1 cellular context compared by ENCODE assay signal in the genomic region with DNA sequence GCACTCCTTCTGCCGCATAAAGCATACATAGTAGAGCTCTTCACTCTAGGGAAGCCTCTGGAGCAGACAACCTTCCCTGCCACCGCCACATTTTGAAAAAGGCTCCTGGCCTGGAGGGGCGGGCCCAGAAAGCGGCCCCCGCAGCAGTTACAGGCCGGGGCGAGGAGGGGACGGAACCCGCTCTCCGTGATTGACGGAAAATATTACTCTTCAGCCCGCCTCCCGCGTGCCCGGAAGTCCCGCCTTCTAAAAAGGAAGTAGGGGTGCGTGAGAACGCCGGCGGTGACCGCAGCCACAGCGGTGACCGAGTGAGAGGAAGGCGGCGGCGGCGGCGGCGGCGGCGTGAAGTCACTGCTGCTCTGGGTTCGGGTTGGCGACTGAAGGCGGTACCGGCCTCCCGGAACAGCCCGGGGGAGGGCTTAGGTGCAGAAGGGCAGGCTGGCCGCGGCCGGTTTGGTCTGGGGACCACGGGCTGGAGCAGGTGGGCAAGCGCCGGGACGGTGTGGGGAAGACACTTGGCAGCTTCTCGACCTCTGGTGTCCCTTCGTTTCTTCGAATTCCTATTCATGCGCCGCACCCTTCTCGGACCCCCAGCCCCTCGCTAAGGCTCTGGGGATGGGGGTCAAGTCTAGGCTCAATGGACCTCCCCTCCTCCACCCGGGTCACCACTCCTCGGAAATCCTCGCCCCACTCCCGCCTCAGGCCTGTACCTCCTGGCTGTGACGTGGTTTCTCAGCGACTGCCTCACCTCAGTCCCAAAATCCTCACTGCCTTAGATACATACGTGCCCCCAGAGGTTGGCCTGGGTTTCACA.
TF ChIP-seq lines count a peak whose summit lies in the region.

TSS of gene HCCS (plus strand) at position 295 of the 814 bp plus-strand sequence. CDS start 729 bp downstream, outside the sequence.

TF ChIP-seq in HepG2, 621 proteins besides CTCF, POLR2A, EP300 and RAD21 (continued from another document and continues in another):
- TF ChIP-seq AHDC1 (CRISPR knock-in tag; IDR thresholded peaks at IDR 0.05; ENCODE audit: borderline replicate concordance), result no peak
- no peak for TF ChIP-seq STAG1 (CRISPR knock-in tag; IDR thresholded peaks at IDR 0.05)
- TF ChIP-seq ZNF333 (CRISPR knock-in tag; IDR thresholded peaks at IDR 0.05; ENCODE audit: borderline replicate concordance), result no peak
- TF ChIP-seq DDIT3 (CRISPR knock-in tag; IDR thresholded peaks at IDR 0.05), result no peak
- TF ChIP-seq RXRA (CRISPR knock-in tag; IDR thresholded peaks at IDR 0.05), result no peak
- TF ChIP-seq ERF (CRISPR knock-in tag; IDR thresholded peaks at IDR 0.05), result no peak
- TF ChIP-seq, protein P1, sequence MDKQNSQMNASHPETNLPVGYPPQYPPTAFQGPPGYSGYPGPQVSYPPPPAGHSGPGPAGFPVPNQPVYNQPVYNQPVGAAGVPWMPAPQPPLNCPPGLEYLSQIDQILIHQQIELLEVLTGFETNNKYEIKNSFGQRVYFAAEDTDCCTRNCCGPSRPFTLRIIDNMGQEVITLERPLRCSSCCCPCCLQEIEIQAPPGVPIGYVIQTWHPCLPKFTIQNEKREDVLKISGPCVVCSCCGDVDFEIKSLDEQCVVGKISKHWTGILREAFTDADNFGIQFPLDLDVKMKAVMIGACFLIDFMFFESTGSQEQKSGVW (CRISPR knock-in tag; IDR thresholded peaks at IDR 0.05; ENCODE audit: borderline replicate concordance), result no peak
- TF ChIP-seq, protein P2, sequence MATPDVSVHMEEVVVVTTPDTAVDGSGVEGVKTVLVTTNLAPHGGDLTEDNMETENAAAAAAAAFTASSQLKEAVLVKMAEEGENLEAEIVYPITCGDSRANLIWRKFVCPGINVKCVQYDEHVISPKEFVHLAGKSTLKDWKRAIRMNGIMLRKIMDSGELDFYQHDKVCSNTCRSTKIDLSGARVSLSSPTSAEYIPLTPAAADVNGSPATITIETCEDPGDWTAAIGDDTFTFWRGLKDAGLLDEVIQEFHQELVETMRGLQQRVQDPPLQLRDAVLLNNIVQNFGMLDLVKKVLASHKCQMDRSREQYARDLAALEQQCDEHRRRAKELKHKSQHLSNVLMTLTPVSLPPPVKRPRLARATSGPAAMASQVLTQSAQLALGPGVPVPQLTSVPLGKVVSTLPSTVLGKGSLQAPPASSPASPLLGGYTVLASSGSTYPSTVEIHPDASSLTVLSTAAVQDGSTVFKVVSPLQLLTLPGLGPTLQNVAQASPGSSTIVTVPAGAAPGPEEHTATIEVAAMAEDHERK (CRISPR knock-in tag; IDR thresholded peaks at IDR 0.05; ENCODE audit: low read depth), result no peak
- no peak for TF ChIP-seq HDAC2 (CRISPR knock-in tag; IDR thresholded peaks at IDR 0.05)
- TF ChIP-seq, protein P3, sequence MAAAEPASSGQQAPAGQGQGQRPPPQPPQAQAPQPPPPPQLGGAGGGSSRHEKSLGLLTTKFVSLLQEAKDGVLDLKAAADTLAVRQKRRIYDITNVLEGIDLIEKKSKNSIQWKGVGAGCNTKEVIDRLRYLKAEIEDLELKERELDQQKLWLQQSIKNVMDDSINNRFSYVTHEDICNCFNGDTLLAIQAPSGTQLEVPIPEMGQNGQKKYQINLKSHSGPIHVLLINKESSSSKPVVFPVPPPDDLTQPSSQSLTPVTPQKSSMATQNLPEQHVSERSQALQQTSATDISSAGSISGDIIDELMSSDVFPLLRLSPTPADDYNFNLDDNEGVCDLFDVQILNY (CRISPR knock-in tag; conservative IDR thresholded peaks at IDR 0.05), result no peak
- TF ChIP-seq, protein P4, sequence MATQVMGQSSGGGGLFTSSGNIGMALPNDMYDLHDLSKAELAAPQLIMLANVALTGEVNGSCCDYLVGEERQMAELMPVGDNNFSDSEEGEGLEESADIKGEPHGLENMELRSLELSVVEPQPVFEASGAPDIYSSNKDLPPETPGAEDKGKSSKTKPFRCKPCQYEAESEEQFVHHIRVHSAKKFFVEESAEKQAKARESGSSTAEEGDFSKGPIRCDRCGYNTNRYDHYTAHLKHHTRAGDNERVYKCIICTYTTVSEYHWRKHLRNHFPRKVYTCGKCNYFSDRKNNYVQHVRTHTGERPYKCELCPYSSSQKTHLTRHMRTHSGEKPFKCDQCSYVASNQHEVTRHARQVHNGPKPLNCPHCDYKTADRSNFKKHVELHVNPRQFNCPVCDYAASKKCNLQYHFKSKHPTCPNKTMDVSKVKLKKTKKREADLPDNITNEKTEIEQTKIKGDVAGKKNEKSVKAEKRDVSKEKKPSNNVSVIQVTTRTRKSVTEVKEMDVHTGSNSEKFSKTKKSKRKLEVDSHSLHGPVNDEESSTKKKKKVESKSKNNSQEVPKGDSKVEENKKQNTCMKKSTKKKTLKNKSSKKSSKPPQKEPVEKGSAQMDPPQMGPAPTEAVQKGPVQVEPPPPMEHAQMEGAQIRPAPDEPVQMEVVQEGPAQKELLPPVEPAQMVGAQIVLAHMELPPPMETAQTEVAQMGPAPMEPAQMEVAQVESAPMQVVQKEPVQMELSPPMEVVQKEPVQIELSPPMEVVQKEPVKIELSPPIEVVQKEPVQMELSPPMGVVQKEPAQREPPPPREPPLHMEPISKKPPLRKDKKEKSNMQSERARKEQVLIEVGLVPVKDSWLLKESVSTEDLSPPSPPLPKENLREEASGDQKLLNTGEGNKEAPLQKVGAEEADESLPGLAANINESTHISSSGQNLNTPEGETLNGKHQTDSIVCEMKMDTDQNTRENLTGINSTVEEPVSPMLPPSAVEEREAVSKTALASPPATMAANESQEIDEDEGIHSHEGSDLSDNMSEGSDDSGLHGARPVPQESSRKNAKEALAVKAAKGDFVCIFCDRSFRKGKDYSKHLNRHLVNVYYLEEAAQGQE (IDR thresholded peaks at IDR 0.05; ENCODE audit: borderline replicate concordance in 1 of 2, low read depth in 1 of 2, low read length in 2 of 2), result no peak
- no peak for TF ChIP-seq CHD4 (IDR thresholded peaks at IDR 0.05; ENCODE audit: borderline replicate concordance, low read length)
- TF ChIP-seq, protein P5, sequence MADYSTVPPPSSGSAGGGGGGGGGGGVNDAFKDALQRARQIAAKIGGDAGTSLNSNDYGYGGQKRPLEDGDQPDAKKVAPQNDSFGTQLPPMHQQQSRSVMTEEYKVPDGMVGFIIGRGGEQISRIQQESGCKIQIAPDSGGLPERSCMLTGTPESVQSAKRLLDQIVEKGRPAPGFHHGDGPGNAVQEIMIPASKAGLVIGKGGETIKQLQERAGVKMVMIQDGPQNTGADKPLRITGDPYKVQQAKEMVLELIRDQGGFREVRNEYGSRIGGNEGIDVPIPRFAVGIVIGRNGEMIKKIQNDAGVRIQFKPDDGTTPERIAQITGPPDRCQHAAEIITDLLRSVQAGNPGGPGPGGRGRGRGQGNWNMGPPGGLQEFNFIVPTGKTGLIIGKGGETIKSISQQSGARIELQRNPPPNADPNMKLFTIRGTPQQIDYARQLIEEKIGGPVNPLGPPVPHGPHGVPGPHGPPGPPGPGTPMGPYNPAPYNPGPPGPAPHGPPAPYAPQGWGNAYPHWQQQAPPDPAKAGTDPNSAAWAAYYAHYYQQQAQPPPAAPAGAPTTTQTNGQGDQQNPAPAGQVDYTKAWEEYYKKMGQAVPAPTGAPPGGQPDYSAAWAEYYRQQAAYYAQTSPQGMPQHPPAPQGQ (CRISPR knock-in tag; IDR thresholded peaks at IDR 0.05; ENCODE audit: borderline replicate concordance), result no peak
- TF ChIP-seq SP2 (CRISPR knock-in tag; IDR thresholded peaks at IDR 0.05), result peak; percentile 87
- no peak for TF ChIP-seq ZBTB34 (CRISPR knock-in tag; IDR thresholded peaks at IDR 0.05)
- no peak for TF ChIP-seq MBD4 (IDR thresholded peaks at IDR 0.05; ENCODE audit: borderline replicate concordance, low read length)
- no peak for TF ChIP-seq JDP2 (CRISPR knock-in tag; IDR thresholded peaks at IDR 0.05; ENCODE audit: borderline replicate concordance)
- TF ChIP-seq JARID2 (CRISPR knock-in tag; IDR thresholded peaks at IDR 0.05; ENCODE audit: insufficient replicate concordance), result no peak
- no peak for TF ChIP-seq DZIP1 (CRISPR knock-in tag; IDR thresholded peaks at IDR 0.05)
- TF ChIP-seq KLF11 (CRISPR knock-in tag; IDR thresholded peaks at IDR 0.05), result no peak
- no peak for TF ChIP-seq IKZF4 (CRISPR knock-in tag; IDR thresholded peaks at IDR 0.05; ENCODE audit: borderline replicate concordance, low read depth, not compliant biosample characterization)
- TF ChIP-seq MAFF (IDR thresholded peaks at IDR 0.05; ENCODE audit: low read depth, low read length), result no peak
- TF ChIP-seq MAX (IDR thresholded peaks at IDR 0.05), result peak; percentile 41
- TF ChIP-seq ZNF644 (CRISPR knock-in tag; IDR thresholded peaks at IDR 0.05; ENCODE audit: low read depth), result no peak
- TF ChIP-seq, protein P6, sequence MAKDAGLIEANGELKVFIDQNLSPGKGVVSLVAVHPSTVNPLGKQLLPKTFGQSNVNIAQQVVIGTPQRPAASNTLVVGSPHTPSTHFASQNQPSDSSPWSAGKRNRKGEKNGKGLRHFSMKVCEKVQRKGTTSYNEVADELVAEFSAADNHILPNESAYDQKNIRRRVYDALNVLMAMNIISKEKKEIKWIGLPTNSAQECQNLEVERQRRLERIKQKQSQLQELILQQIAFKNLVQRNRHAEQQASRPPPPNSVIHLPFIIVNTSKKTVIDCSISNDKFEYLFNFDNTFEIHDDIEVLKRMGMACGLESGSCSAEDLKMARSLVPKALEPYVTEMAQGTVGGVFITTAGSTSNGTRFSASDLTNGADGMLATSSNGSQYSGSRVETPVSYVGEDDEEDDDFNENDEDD (CRISPR knock-in tag; IDR thresholded peaks at IDR 0.05; ENCODE audit: borderline replicate concordance), result peak; percentile 46; the same call in 1 of the 2 replicates
- no peak for TF ChIP-seq ZNF331 (CRISPR knock-in tag; IDR thresholded peaks at IDR 0.05)
- peak; percentile 32; the same call in 1 of the 2 replicates for TF ChIP-seq POGZ (CRISPR knock-in tag; IDR thresholded peaks at IDR 0.05)
- no peak for TF ChIP-seq ZNF850 (CRISPR knock-in tag; conservative IDR thresholded peaks at IDR 0.05)
- peak; percentile 62; the same call in 1 of the 2 replicates for TF ChIP-seq YEATS2 (CRISPR knock-in tag; IDR thresholded peaks at IDR 0.05; ENCODE audit: borderline replicate concordance)
- no peak for TF ChIP-seq RFX3 (CRISPR knock-in tag; IDR thresholded peaks at IDR 0.05)
- no peak for TF ChIP-seq MZF1 (CRISPR knock-in tag; IDR thresholded peaks at IDR 0.05; ENCODE audit: borderline replicate concordance)
- TF ChIP-seq GABPB1 (CRISPR knock-in tag; IDR thresholded peaks at IDR 0.05), result peak; percentile 95
